ENCODE assay signal across 9 cellular contexts in the genomic region with DNA sequence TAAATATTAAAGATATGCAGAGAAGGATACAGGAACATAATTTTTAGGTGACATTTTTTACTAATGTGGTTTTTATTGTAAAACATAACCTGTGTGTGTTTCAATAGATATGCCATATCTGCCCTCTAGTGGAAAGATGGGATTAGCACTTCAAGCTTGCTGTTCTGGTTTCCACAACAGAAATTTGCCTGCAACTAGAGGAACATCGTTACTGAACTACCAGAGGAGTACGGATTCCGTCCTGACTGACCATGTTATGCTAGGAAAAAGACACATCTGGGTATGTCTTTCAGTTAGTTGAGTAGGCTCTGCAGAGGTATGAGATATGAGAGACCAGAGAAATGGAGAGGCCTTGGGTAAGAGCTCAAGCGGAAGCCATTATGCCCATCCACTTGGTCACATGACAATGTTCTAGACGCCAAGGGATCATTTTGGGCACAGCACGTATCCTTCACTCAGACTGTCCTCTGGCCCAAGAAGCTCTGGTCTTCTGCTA.
DNase-seq lines count a peak whose midpoint lies in the region; ATAC-seq and TF ChIP-seq lines count a peak whose summit lies in the region.
"Had no signal": no experiment of that assay in that cellular context is flagged by ENCODE, and none has a peak within 500 bp of the region (broad histone marks: within the 10 kb centered on the region; RNA-seq: fewer than 3 reads in every experiment).

No MANE protein-coding gene starts in this region.

- H3K9me2 ChIP-seq in DOHH2 (replicated peaks; ENCODE audit: control insufficient read depth, low read length) = no peaks in the 10 kb centered on the region

- peak; percentile 89 for TF ChIP-seq CTCF in DOHH2 (IDR thresholded peaks at IDR 0.05; ENCODE audit: low read depth, low read length, poor library complexity, severe bottlenecking)
- TF ChIP-seq CTCF in progenitor cell of endocrine pancreas (IDR thresholded peaks at IDR 0.05; ENCODE audit: unreplicated experiment) = peak; percentile 94

- peak overlapping the region; percentile 69 for H3K4me2 ChIP-seq in DOHH2 (ENCODE audit: low read length)

- H3K4me1 Mint-ChIP-seq in progenitor cell of endocrine pancreas (ENCODE audit: low read depth) = peaks cover 6% of the 10 kb centered on the region

- H3K36me3 ChIP-seq in DOHH2 (ENCODE audit: control insufficient read depth, low read length) = no peaks in the 10 kb centered on the region

- no peaks in the 10 kb centered on the region for H4K20me1 ChIP-seq in DOHH2 (ENCODE audit: control insufficient read depth, insufficient read depth, low read depth, low read length)

- no peaks in the 10 kb centered on the region for H3K9me3 Mint-ChIP-seq in progenitor cell of endocrine pancreas (ENCODE audit: low read depth)

- H3K4me3 Mint-ChIP-seq in progenitor cell of endocrine pancreas (ENCODE audit: low read depth) = peak overlapping the region; percentile 48

- ATAC-seq in GM19372 (IDR thresholded peaks at IDR 0.05; ENCODE audit: low read depth, unreplicated experiment) (peak; percentile 91), HG03280 (IDR thresholded peaks at IDR 0.05; ENCODE audit: unreplicated experiment) (peak; percentile 89)

- no peak overlapping the region for H3K27ac Mint-ChIP-seq in progenitor cell of endocrine pancreas

- H3K36me3 Mint-ChIP-seq in progenitor cell of endocrine pancreas (ENCODE audit: insufficient read depth) = no peaks in the 10 kb centered on the region

- H3K79me2 ChIP-seq in DOHH2 (ENCODE audit: control insufficient read depth, low read length) = no peaks in the 10 kb centered on the region

- no peak overlapping the region for H3K27ac ChIP-seq in DOHH2 (ENCODE audit: low read depth, low read length)
- H3K27ac ChIP-seq: epithelial cell of prostate had no signal

- H3K27me3 ChIP-seq in DOHH2 (ENCODE audit: control insufficient read depth, low read length) = peaks cover 3% of the 10 kb centered on the region; the same call in 1 of the 2 replicates

- H3K4me3 ChIP-seq in DOHH2 (ENCODE audit: low read length) = peak overlapping the region; percentile 62

- H3F3A ChIP-seq in DOHH2 (ENCODE audit: control insufficient read depth, insufficient read depth) = no peaks in the 10 kb centered on the region

- peak; percentile 80 for DNase-seq in NCI-H2227 treated with DMSO at 0.1 percent for 48 hours (lab: John Stamatoyannopoulos, UW)
- peak; percentile 30 to 34 for DNase-seq in activated T-cell treated with anti-CD3 and anti-CD28 coated beads, Interleukin-2, amount 50 U/mL, for 48 hours
- DNase-seq in glomerular endothelial cell (ENCODE audit: extremely low read depth, low read depth, low spot score) = peak; percentile 60
- DNase-seq in progenitor cell of endocrine pancreas (ENCODE audit: low spot score, unreplicated experiment) = no peak
- DNase-seq in cortex of kidney (lab: John Stamatoyannopoulos, UW) = no peak

- H3K9me3 ChIP-seq in DOHH2 (ENCODE audit: control insufficient read depth, insufficient read depth, low read length) = no peaks in the 10 kb centered on the region

- H3K4me1 ChIP-seq in DOHH2 (ENCODE audit: control insufficient read depth, low read length) = peaks cover 7% of the 10 kb centered on the region

- peaks cover 26% of the 10 kb centered on the region for H3K27me3 Mint-ChIP-seq in progenitor cell of endocrine pancreas

Comparison
In these comparisons a context has a peak if more than half of its experiments do, and no peak if none do; other contexts are left out.
1. DNase-seq: peak in NCI-H2227 treated with DMSO at 0.1 percent for 48 hours (single experiment), activated T-cell treated with anti-CD3 and anti-CD28 coated beads, Interleukin-2, amount 50 U/mL, for 48 hours (2 of 2) and glomerular endothelial cell (single experiment); none in progenitor cell of endocrine pancreas (single experiment) and cortex of kidney (single experiment).